Comparison of ENCODE assay signal across 1 cellular context in the genomic region with DNA sequence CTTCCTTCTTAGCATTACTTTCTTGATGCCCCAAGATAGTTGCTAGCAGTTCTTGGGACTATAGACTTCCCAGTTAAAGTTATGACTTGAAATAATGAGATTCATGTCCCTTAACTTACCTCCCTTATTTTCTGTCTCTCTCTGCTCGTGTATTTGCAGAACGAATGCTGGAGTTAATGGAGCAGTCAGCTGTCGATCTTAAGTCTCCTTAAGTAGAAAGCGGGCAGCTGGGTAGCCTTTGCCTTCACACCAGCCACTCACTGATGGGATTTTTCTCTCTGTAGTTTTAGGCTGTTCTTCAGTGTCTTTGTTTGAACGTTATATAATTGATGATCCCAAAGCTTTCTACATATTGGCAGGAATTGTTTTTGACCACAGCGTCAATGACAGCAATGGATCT.
TF ChIP-seq lines count a peak whose summit lies in the region.

No MANE protein-coding gene starts in this region.

TF ChIP-seq in H1, 55 proteins besides CTCF, POLR2A, EP300 and RAD21:
- TF ChIP-seq, protein P1, sequence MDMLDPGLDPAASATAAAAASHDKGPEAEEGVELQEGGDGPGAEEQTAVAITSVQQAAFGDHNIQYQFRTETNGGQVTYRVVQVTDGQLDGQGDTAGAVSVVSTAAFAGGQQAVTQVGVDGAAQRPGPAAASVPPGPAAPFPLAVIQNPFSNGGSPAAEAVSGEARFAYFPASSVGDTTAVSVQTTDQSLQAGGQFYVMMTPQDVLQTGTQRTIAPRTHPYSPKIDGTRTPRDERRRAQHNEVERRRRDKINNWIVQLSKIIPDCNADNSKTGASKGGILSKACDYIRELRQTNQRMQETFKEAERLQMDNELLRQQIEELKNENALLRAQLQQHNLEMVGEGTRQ (IDR thresholded peaks at IDR 0.05; ENCODE audit: low read length), result no peak
- TF ChIP-seq EZH2 (IDR thresholded peaks at IDR 0.05; ENCODE audit: low read depth, low read length, severe bottlenecking), result no peak
- TF ChIP-seq CBX8 (IDR thresholded peaks at IDR 0.05; ENCODE audit: borderline replicate concordance, low read depth, low read length), result no peak
- TF ChIP-seq CHD1 (IDR thresholded peaks at IDR 0.05; ENCODE audit: low read depth, low read length), result no peak
- no peak for TF ChIP-seq SRF (IDR thresholded peaks at IDR 0.05; ENCODE audit: low read depth, low read length)
- no peak for TF ChIP-seq SIN3A (conservative IDR thresholded peaks at IDR 0.05 in 1 of 2, IDR thresholded peaks at IDR 0.05 in 1 of 2; ENCODE audit: low read depth in 1 of 2, low read length in 2 of 2)
- TF ChIP-seq YY1 (IDR thresholded peaks at IDR 0.05; ENCODE audit: low read depth, low read length), result no peak
- TF ChIP-seq TBP (IDR thresholded peaks at IDR 0.05; ENCODE audit: low read depth, low read length), result no peak
- no peak for TF ChIP-seq CREB1 (IDR thresholded peaks at IDR 0.05)
- no peak for TF ChIP-seq CEBPB (IDR thresholded peaks at IDR 0.05; ENCODE audit: low read depth, low read length)
- TF ChIP-seq NANOG (IDR thresholded peaks at IDR 0.05; ENCODE audit: insufficient read depth, low read depth, low read length, poor library complexity, severe bottlenecking), result no peak
- no peak for TF ChIP-seq BRCA1 (IDR thresholded peaks at IDR 0.05; ENCODE audit: low read depth, low read length)
- TF ChIP-seq, protein P2, sequence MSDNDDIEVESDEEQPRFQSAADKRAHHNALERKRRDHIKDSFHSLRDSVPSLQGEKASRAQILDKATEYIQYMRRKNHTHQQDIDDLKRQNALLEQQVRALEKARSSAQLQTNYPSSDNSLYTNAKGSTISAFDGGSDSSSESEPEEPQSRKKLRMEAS (IDR thresholded peaks at IDR 0.05), result no peak
- no peak for TF ChIP-seq FOSL1 (IDR thresholded peaks at IDR 0.05; ENCODE audit: insufficient read depth, low read depth, low read length)
